In genomic region chrX:155259752-155260151, GRCh38 we compare ENCODE assay signal across 16 cellular contexts. TPM values are rescaled to one million over a fixed set of nuclear protein-coding genes. Genes with fewer than 3 reads are reported as not detected.
A peak's percentile ranks its signal among the peaks of the same experiment; 100 is the strongest.
DNase-seq lines count a peak whose midpoint lies in the region; FAIRE-seq and TF ChIP-seq lines count a peak whose summit lies in the region.
"Had no signal": no experiment of that assay in that cellular context is flagged by ENCODE, and none has a peak within 500 bp of the region (broad histone marks: within the 10 kb centered on the region; RNA-seq: fewer than 3 reads in every experiment).

No MANE protein-coding gene starts in this region.

- H3K27me3 Mint-ChIP-seq in activated CD4-positive, alpha-beta T cell treated with anti-CD3 and anti-CD28 coated beads, Interleukin-2, amount 10 ng/mL, durations not matched to agents 24 days and 14 days, result no peaks in the 10 kb centered on the region
- H3K27me3 Mint-ChIP-seq: B cell; CD4-positive, alpha-beta T cell had no signal

- in situ Hi-C loops in SK-MEL-5 (cut with HindIII; ENCODE audit: low pct_unique_long_range_greater_than_20kb, low sequenced_read_pairs) (no loop called here), GM13977 (cut with MboI; ENCODE audit: low pct_unique_long_range_greater_than_20kb, low sequenced_read_pairs, unreplicated experiment) (no loop called here)

- no peak overlapping the region for H3K27ac Mint-ChIP-seq in activated CD4-positive, alpha-beta T cell treated with anti-CD3 and anti-CD28 coated beads, Interleukin-2, amount 10 ng/mL, durations not matched to agents 24 days and 14 days
- H3K27ac Mint-ChIP-seq: B cell; CD4-positive, alpha-beta T cell had no signal

- no peaks in the 10 kb centered on the region for H3K9me3 Mint-ChIP-seq in activated CD4-positive, alpha-beta T cell treated with anti-CD3 and anti-CD28 coated beads, Interleukin-2, amount 10 ng/mL, durations not matched to agents 24 days and 14 days
- H3K9me3 Mint-ChIP-seq: CD4-positive, alpha-beta T cell had no signal

- peaks cover 15% of the 10 kb centered on the region for H3K4me1 Mint-ChIP-seq in activated CD4-positive, alpha-beta T cell treated with anti-CD3 and anti-CD28 coated beads, Interleukin-2, amount 10 ng/mL, durations not matched to agents 24 days and 14 days

- intact Hi-C loops in activated CD4-positive, alpha-beta T cell treated with anti-CD3 and anti-CD28 coated beads, Interleukin-2, amount 10 ng/mL, durations not matched to agents 24 days and 14 days (cut with micrococcal nuclease), result no loop called here

- no peak for TF ChIP-seq CTCF in GM13977 (IDR thresholded peaks at IDR 0.05; ENCODE audit: extremely low read depth, insufficient read depth, missing control alignments)

- peak; percentile 1 to 3 for DNase-seq in NCI-H2081 (lab: John Stamatoyannopoulos, UW)
- no peak for DNase-seq in NCI-H2081 treated with DMSO at 0.1 percent for 48 hours (lab: John Stamatoyannopoulos, UW)
- no peak for DNase-seq in GM19239 (ENCODE audit: insufficient read length, low spot score)
- DNase-seq in SK-MEL-5 (ENCODE audit: low read depth, low spot score), result peak; percentile 53
- DNase-seq in medulla oblongata (ENCODE audit: extremely low spot score), result peak; percentile 2
- no peak for DNase-seq in activated CD4-positive, alpha-beta T cell treated with anti-CD3 and anti-CD28 coated beads, Interleukin-2, amount 10 ng/mL, durations not matched to agents 24 days and 14 days
- DNase-seq in central memory CD4-positive, alpha-beta T cell, result no peak
- no peak for DNase-seq in GM13977 (ENCODE audit: low spot score)
- DNase-seq: C1 segment of cervical spinal cord; CD4-positive, alpha-beta T cell; COR-L47; DMS153 had no signal

- peaks cover 9% of the 10 kb centered on the region for H3K36me3 Mint-ChIP-seq in activated CD4-positive, alpha-beta T cell treated with anti-CD3 and anti-CD28 coated beads, Interleukin-2, amount 10 ng/mL, durations not matched to agents 24 days and 14 days (ENCODE audit: low read depth)

- FAIRE-seq in GM19239 (lab: Jason Lieb, UNC), result peak; percentile 56
- FAIRE-seq: A204.1, D721Med, H1 had no signal

- H3K4me3 Mint-ChIP-seq in activated CD4-positive, alpha-beta T cell treated with anti-CD3 and anti-CD28 coated beads, Interleukin-2, amount 10 ng/mL, durations not matched to agents 24 days and 14 days, result no peak overlapping the region
- H3K4me3 Mint-ChIP-seq: B cell; CD4-positive, alpha-beta T cell had no signal

RNA-seq across cellular contexts. Expression of gene RAB39B, which starts 4.5 kb away (rescaled TPM):
- total RNA-seq in SK-MEL-5 (2014; rRNA removed; shearing (Covaris generic)), result 0.56 and 0.79 TPM in 2 replicates
- polyA plus RNA-seq in SK-MEL-5 (2015; cell fraction: cytosol; rRNA removed), result 2.3 and 3.9 TPM in 2 replicates
- polyA plus RNA-seq in SK-MEL-5 (2015; cell fraction: nucleus; rRNA removed), result 1.0 and 1.1 TPM in 2 replicates
- total RNA-seq in activated CD4-positive, alpha-beta T cell treated with anti-CD3 and anti-CD28 coated beads, Interleukin-2, amount 10 ng/mL, durations not matched to agents 24 days and 14 days, result 9.5 and 9.9 TPM in 2 replicates

RNA-seq across cellular contexts. Expression of gene VBP1, which starts 43.5 kb away (rescaled TPM):
- total RNA-seq in SK-MEL-5 (2014; rRNA removed; shearing (Covaris generic)), result 92.0 and 95.7 TPM in 2 replicates
- 43.9 and 45.5 TPM in 2 replicates for polyA plus RNA-seq in SK-MEL-5 (2015; cell fraction: cytosol; rRNA removed)
- 22.1 and 31.1 TPM in 2 replicates for polyA plus RNA-seq in SK-MEL-5 (2015; cell fraction: nucleus; rRNA removed)
- total RNA-seq in activated CD4-positive, alpha-beta T cell treated with anti-CD3 and anti-CD28 coated beads, Interleukin-2, amount 10 ng/mL, durations not matched to agents 24 days and 14 days, result 86.4 and 87.5 TPM in 2 replicates

Comparison
In these comparisons a context has a peak if more than half of its experiments do, and no peak if none do; other contexts are left out.
1. DNase-seq: peak in NCI-H2081 (2 of 2), SK-MEL-5 (single experiment) and medulla oblongata (single experiment); none in NCI-H2081 treated with DMSO at 0.1 percent for 48 hours (single experiment), GM19239 (single experiment), activated CD4-positive, alpha-beta T cell treated with anti-CD3 and anti-CD28 coated beads, Interleukin-2, amount 10 ng/mL, durations not matched to agents 24 days and 14 days (single experiment), central memory CD4-positive, alpha-beta T cell (single experiment) and GM13977 (single experiment).